In the genomic region with DNA sequence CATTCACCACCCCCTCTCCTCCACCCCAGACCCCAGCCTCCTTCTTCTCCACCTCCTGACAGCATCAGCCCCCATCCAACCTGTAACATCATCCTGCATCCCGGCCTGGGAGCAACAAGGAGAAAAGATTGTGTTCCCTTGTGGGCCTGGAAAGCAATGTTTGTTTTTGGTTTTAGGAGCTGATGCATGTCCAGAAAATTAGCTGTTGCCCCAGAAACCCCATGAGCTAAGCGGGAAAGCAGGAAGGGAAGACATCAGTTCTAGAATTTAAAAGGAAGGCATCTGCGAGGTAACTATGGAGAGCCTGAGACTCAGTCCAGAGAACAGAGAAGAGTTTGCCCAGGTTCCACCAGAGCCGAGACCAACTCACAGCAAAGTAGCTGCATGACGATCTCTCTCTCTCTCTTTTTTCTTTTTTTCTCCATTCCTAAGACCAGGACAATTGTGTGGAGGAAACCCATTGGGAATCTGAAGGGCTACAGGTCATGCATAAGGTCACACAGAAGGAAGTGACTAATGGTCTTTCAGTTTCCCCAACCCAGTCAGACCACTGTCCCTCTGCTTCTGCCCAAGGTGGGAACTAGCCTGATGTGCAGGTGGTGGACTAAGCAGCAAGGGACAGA, we compare ENCODE assay signal across 20 cellular contexts.
A peak's percentile ranks its signal among the peaks of the same experiment; 100 is the strongest.
DNase-seq lines count a peak whose midpoint lies in the region; ATAC-seq and TF ChIP-seq lines count a peak whose summit lies in the region.
"Had no signal": no experiment of that assay in that cellular context is flagged by ENCODE, and none has a peak within 500 bp of the region (broad histone marks: within the 10 kb centered on the region; RNA-seq: fewer than 3 reads in every experiment).

No MANE protein-coding gene starts in this region.

- ATAC-seq in HG02610 (IDR thresholded peaks at IDR 0.05; ENCODE audit: unreplicated experiment), result no peak
- ATAC-seq: activated CD8-positive, alpha-beta memory T cell treated with anti-CD3 and anti-CD28 coated beads, Interleukin-2, amount 10 ng/mL, durations not matched to agents 7 days and 5 days; activated naive CD8-positive, alpha-beta T cell treated with anti-CD3 and anti-CD28 coated beads, Interleukin-2, amount 50 U/mL, for 24 hours; natural killer cell treated with Interleukin-12 subunit alpha and Interleukin-12 subunit beta and Interleukin-15 and Interleukin-18, amount 100 ng/mL, for 72 hours had no signal

- no peaks in the 10 kb centered on the region for H3K27me3 Mint-ChIP-seq in T-helper 2 cell treated with Interferon-gamma antibody and Interleukin-4, amounts not matched to agents 5 μg/mL and 100 μg/mL, for 36 hours (ENCODE audit: low read depth)
- H3K27me3 Mint-ChIP-seq: activated CD8-positive, alpha-beta memory T cell treated with anti-CD3 and anti-CD28 coated beads, Interleukin-2, amount 10 ng/mL, durations not matched to agents 7 days and 5 days; activated naive CD8-positive, alpha-beta T cell treated with anti-CD3 and anti-CD28 coated beads, Interleukin-2, amount 50 U/mL, for 24 hours; natural killer cell treated with Interleukin-12 subunit alpha and Interleukin-12 subunit beta and Interleukin-15 and Interleukin-18, amount 100 ng/mL, for 72 hours had no signal

- H3K4me1 Mint-ChIP-seq in T-helper 2 cell treated with Interferon-gamma antibody and Interleukin-4, amounts not matched to agents 5 μg/mL and 100 μg/mL, for 36 hours (ENCODE audit: low read depth), result no peaks in the 10 kb centered on the region
- H3K4me1 Mint-ChIP-seq: activated CD8-positive, alpha-beta memory T cell treated with anti-CD3 and anti-CD28 coated beads, Interleukin-2, amount 10 ng/mL, durations not matched to agents 7 days and 5 days; activated naive CD8-positive, alpha-beta T cell treated with anti-CD3 and anti-CD28 coated beads, Interleukin-2, amount 50 U/mL, for 24 hours had no signal

- TF ChIP-seq CTCF in GM10248 (IDR thresholded peaks at IDR 0.05; ENCODE audit: control extremely low read depth, extremely low read depth, low read depth, missing control alignments), result no peak

- CTCF ChIA-PET in GM10248 (lab: Yijun Ruan, JAX), result interaction anchor here (5.5 kb wide), 1 partner anchor 18 kb away, joined by 17 read pairs; no protein-coding TSS in a partner anchor

- peak overlapping the region; percentile 43 for H3K27ac ChIP-seq in angular gyrus (ENCODE audit: low read depth, low read length)
- H3K27ac ChIP-seq: C4-2B, sigmoid colon, testis had no signal

- no peak overlapping the region for H3K4me3 Mint-ChIP-seq in T-helper 2 cell treated with Interferon-gamma antibody and Interleukin-4, amounts not matched to agents 5 μg/mL and 100 μg/mL, for 36 hours
- H3K4me3 Mint-ChIP-seq: activated CD8-positive, alpha-beta memory T cell treated with anti-CD3 and anti-CD28 coated beads, Interleukin-2, amount 10 ng/mL, durations not matched to agents 7 days and 5 days; activated naive CD8-positive, alpha-beta T cell treated with anti-CD3 and anti-CD28 coated beads, Interleukin-2, amount 50 U/mL, for 24 hours; natural killer cell treated with Interleukin-12 subunit alpha and Interleukin-12 subunit beta and Interleukin-15 and Interleukin-18, amount 100 ng/mL, for 72 hours had no signal

- no peaks in the 10 kb centered on the region for H3K36me3 Mint-ChIP-seq in T-helper 2 cell treated with Interferon-gamma antibody and Interleukin-4, amounts not matched to agents 5 μg/mL and 100 μg/mL, for 36 hours (ENCODE audit: low read depth)
- H3K36me3 Mint-ChIP-seq: activated CD8-positive, alpha-beta memory T cell treated with anti-CD3 and anti-CD28 coated beads, Interleukin-2, amount 10 ng/mL, durations not matched to agents 7 days and 5 days; natural killer cell treated with Interleukin-12 subunit alpha and Interleukin-12 subunit beta and Interleukin-15 and Interleukin-18, amount 100 ng/mL, for 72 hours had no signal

- no peaks in the 10 kb centered on the region for H3K9me3 Mint-ChIP-seq in T-helper 2 cell treated with Interferon-gamma antibody and Interleukin-4, amounts not matched to agents 5 μg/mL and 100 μg/mL, for 36 hours
- H3K9me3 Mint-ChIP-seq: activated naive CD8-positive, alpha-beta T cell treated with anti-CD3 and anti-CD28 coated beads, Interleukin-2, amount 50 U/mL, for 24 hours; activated T-helper 2 cell treated with anti-CD3 and anti-CD28 coated beads, Interferon-gamma antibody, Interleukin-2, Interleukin-4, amounts not matched to agents 10 μg/mL and 5 μg/mL and 100 μg/mL, durations not matched to agents 14 hours and 24 hours and 36 hours; natural killer cell treated with Interleukin-12 subunit alpha and Interleukin-12 subunit beta and Interleukin-15 and Interleukin-18, amount 100 ng/mL, for 72 hours had no signal

- POLR2A ChIA-PET in GM10248 (lab: Yijun Ruan, JAX), result no interaction called here

- DNase-seq in T-helper 2 cell treated with Interferon-gamma antibody and Interleukin-4, amounts not matched to agents 5 μg/mL and 100 μg/mL, for 36 hours (ENCODE audit: low spot score), result no peak
- no peak for DNase-seq in T-helper 2 cell
- peak; percentile 59 for DNase-seq in fibroblast of peridontal ligament (ENCODE audit: extremely low read depth)
- no peak for DNase-seq in GM10248 (ENCODE audit: extremely low spot score)
- no peak for DNase-seq in NCI-H146 treated with DMSO at 0.1 percent for 48 hours (lab: John Stamatoyannopoulos, UW; ENCODE audit: unreplicated experiment)
- DNase-seq in DMS 273 (lab: John Stamatoyannopoulos, UW; ENCODE audit: unreplicated experiment), result no peak
- DNase-seq: activated CD4-positive, alpha-beta T cell treated with anti-CD3 and anti-CD28 coated beads for 48 hours; activated CD8-positive, alpha-beta memory T cell treated with anti-CD3 and anti-CD28 coated beads, Interleukin-2, amount 10 ng/mL, durations not matched to agents 7 days and 5 days; activated naive CD8-positive, alpha-beta T cell treated with anti-CD3 and anti-CD28 coated beads, Interleukin-2, amount 50 U/mL, for 24 hours; GF-D8; NCI-H1092 treated with DMSO at 0.1 percent for 48 hours; NCI-H2081 treated with DMSO at 0.1 percent for 48 hours; NCI-H510A treated with DMSO at 0.1 percent for 48 hours; sigmoid colon; testis had no signal

- H3K27ac Mint-ChIP-seq in T-helper 2 cell treated with Interferon-gamma antibody and Interleukin-4, amounts not matched to agents 5 μg/mL and 100 μg/mL, for 36 hours, result peak overlapping the region; percentile 9
- H3K27ac Mint-ChIP-seq: activated CD8-positive, alpha-beta memory T cell treated with anti-CD3 and anti-CD28 coated beads, Interleukin-2, amount 10 ng/mL, durations not matched to agents 7 days and 5 days; activated naive CD8-positive, alpha-beta T cell treated with anti-CD3 and anti-CD28 coated beads, Interleukin-2, amount 50 U/mL, for 24 hours; activated T-helper 2 cell treated with anti-CD3 and anti-CD28 coated beads, Interferon-gamma antibody, Interleukin-2, Interleukin-4, amounts not matched to agents 10 μg/mL and 5 μg/mL and 100 μg/mL, durations not matched to agents 14 hours and 24 hours and 36 hours had no signal
